ENCODE assay signal across 34 cellular contexts in the genomic region with DNA sequence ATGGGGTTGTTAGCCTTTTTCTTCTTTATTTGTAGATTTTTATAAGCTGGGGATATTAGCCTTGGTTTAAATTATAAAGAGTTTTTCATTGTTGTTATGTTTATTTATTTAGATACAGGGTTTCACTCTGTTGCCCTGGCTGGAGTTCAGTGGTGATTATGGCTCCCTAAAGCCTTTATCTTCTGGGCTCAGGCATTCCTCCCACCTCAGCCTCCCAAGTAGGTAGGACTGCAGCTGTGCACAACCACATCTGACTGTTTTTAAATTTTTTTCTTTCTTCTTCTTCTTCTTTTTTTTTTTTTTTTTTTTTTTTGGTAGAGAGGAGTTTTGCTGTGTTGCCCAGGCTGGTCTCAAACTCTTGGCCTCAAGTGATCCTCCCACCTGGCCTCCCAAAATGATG.
"Had no signal": no experiment of that assay in that cellular context is flagged by ENCODE, and none has a peak within 500 bp of the region (broad histone marks: within the 10 kb centered on the region; RNA-seq: fewer than 3 reads in every experiment).

No MANE protein-coding gene starts in this region.

- H3K4me3 ChIP-seq: ascending aorta, breast epithelium, cardiac muscle cell, colonic mucosa, heart left ventricle had no signal

- H3K4me1 ChIP-seq: ascending aorta, breast epithelium, colonic mucosa had no signal

- H3K9me3 ChIP-seq: ascending aorta, breast epithelium, colonic mucosa, heart left ventricle had no signal

- ATAC-seq: activated naive CD4-positive, alpha-beta T cell treated with anti-CD3 and anti-CD28 coated beads, Interleukin-2, amount 50 U/mL, for 72 hours; activated T-cell treated with anti-CD3 and anti-CD28 coated beads, Interleukin-2, amount 50 U/mL, for 72 hours; esophagus mucosa; heart left ventricle; T-helper 17 cell; WTC11 had no signal

- H3K27ac ChIP-seq: ascending aorta, breast epithelium, cardiac muscle cell, colonic mucosa, epithelial cell of prostate, heart left ventricle, VCaP had no signal

- FAIRE-seq: endometrium, endothelial cell of umbilical vein, frontal cortex, TTC549 had no signal

- DNase-seq: activated CD4-positive, alpha-beta memory T cell treated with anti-CD3 and anti-CD28 coated beads, Interleukin-2, amount 10 ng/mL, durations not matched to agents 7 days and 5 days; activated CD4-positive, alpha-beta T cell treated with anti-CD3 and anti-CD28 coated beads for 1 hour; activated CD4-positive, alpha-beta T cell treated with anti-CD3 and anti-CD28 coated beads for 4 hours; activated CD4-positive, alpha-beta T cell treated with anti-CD3 and anti-CD28 coated beads, Interleukin-2, amount 10 ng/mL, durations not matched to agents 7 days and 5 days; activated CD4-positive, alpha-beta T cell treated with anti-CD3 and anti-CD28 coated beads, Interleukin-2, amount 50 U/mL, for 4 hours; activated CD8-positive, alpha-beta memory T cell treated with anti-CD3 and anti-CD28 coated beads, Interleukin-2, amount 50 U/mL, for 48 hours; activated gamma-delta T cell; activated naive CD4-positive, alpha-beta T cell; activated naive CD4-positive, alpha-beta T cell treated with anti-CD3 and anti-CD28 coated beads, Interleukin-2, amount 10 ng/mL, durations not matched to agents 7 days and 5 days; activated naive CD8-positive, alpha-beta T cell treated with anti-CD3 and anti-CD28 coated beads, Interleukin-2, amount 10 ng/mL, durations not matched to agents 7 days and 5 days; activated T-cell treated with anti-CD3 and anti-CD28 coated beads for 4 hours; activated T-cell treated with anti-CD3 and anti-CD28 coated beads, Interleukin-2, amount 50 U/mL, for 24 hours; activated T-cell treated with anti-CD3 and anti-CD28 coated beads, Interleukin-2, amount 50 U/mL, for 72 hours; central memory CD4-positive, alpha-beta T cell; cerebellar nuclear complex; colonic mucosa; effector CD8-positive, alpha-beta T cell; foreskin fibroblast; glutamatergic neuron; heart left ventricle; T-helper 17 cell; T1000 had no signal

- H3K27me3 ChIP-seq: ascending aorta, breast epithelium, cardiac muscle cell, colonic mucosa, heart left ventricle had no signal

- H3K36me3 ChIP-seq: ascending aorta, breast epithelium, cardiac muscle cell, colonic mucosa, heart left ventricle had no signal
